Comparison of ENCODE assay signal across 22 cellular contexts in genomic region chr11:125088576-125089455, GRCh38.
"Had no signal": no experiment of that assay in that cellular context is flagged by ENCODE, and none has a peak within 500 bp of the region (broad histone marks: within the 10 kb centered on the region; RNA-seq: fewer than 3 reads in every experiment).

No MANE protein-coding gene starts in this region.

- H3K4me1 ChIP-seq: parathyroid adenoma, transverse colon had no signal

- H3K27me3 ChIP-seq: ascending aorta, gastrocnemius medialis, transverse colon had no signal

- H3K27me3 Mint-ChIP-seq: activated naive CD8-positive, alpha-beta T cell treated with anti-CD3 and anti-CD28 coated beads, Interleukin-2, amount 50 U/mL, for 24 hours had no signal

- H3K4me3 Mint-ChIP-seq: activated CD8-positive, alpha-beta T cell treated with anti-CD3 and anti-CD28 coated beads, Interleukin-2, amount 10 ng/mL, durations not matched to agents 7 days and 5 days; activated naive CD8-positive, alpha-beta T cell treated with anti-CD3 and anti-CD28 coated beads, Interleukin-2, amount 50 U/mL, for 24 hours; activated T-helper 1 cell treated with anti-CD3 and anti-CD28 coated beads, Interleukin-12 subunit alpha, Interleukin-12 subunit beta, Interleukin-2, Interleukin-4 antibody, amounts not matched to agents 30 ng/mL and 10 ng/mL and 1 ng/mL, durations not matched to agents 14 hours and 24 hours and 36 hours; nephron progenitor cell; WTC11 had no signal

- H3K36me3 Mint-ChIP-seq: WTC11 had no signal

- H3K4me3 ChIP-seq: ascending aorta, gastrocnemius medialis, left ventricle myocardium inferior, smooth muscle cell, transverse colon had no signal

- ATAC-seq: activated CD8-positive, alpha-beta T cell treated with anti-CD3 and anti-CD28 coated beads, Interleukin-2, amount 10 ng/mL, durations not matched to agents 7 days and 5 days; activated naive CD8-positive, alpha-beta T cell treated with anti-CD3 and anti-CD28 coated beads, Interleukin-2, amount 50 U/mL, for 24 hours; gastrocnemius medialis; WTC11 had no signal

- DNase-seq: activated CD4-positive, alpha-beta T cell treated with anti-CD3 and anti-CD28 coated beads for 48 hours; activated CD8-positive, alpha-beta T cell treated with anti-CD3 and anti-CD28 coated beads, Interleukin-2, amount 10 ng/mL, durations not matched to agents 7 days and 5 days; activated naive CD4-positive, alpha-beta T cell; activated naive CD8-positive, alpha-beta T cell treated with anti-CD3 and anti-CD28 coated beads, Interleukin-2, amount 50 U/mL, for 24 hours; cortex of kidney; effector CD8-positive, alpha-beta T cell; gastrocnemius medialis; left ventricle myocardium inferior; mesenchymal stem cell; nephron progenitor cell; retina; stimulated activated naive CD4-positive, alpha-beta T cell; substantia nigra; T1000; transverse colon had no signal

- H3K36me3 ChIP-seq: ascending aorta, gastrocnemius medialis, left ventricle myocardium inferior, transverse colon had no signal

- H3K9me3 ChIP-seq: ascending aorta, gastrocnemius medialis, left ventricle myocardium inferior, transverse colon had no signal

- H2AFZ ChIP-seq: parathyroid adenoma had no signal

- H3K9ac ChIP-seq: parathyroid adenoma had no signal

- H3K4me1 Mint-ChIP-seq: activated naive CD8-positive, alpha-beta T cell treated with anti-CD3 and anti-CD28 coated beads, Interleukin-2, amount 50 U/mL, for 24 hours had no signal

- H3K79me2 ChIP-seq: parathyroid adenoma had no signal

- H3K27ac ChIP-seq: ascending aorta, epithelial cell of prostate, gastrocnemius medialis, left ventricle myocardium inferior, parathyroid adenoma, transverse colon had no signal

- H3K9me3 Mint-ChIP-seq: activated naive CD8-positive, alpha-beta T cell treated with anti-CD3 and anti-CD28 coated beads, Interleukin-2, amount 50 U/mL, for 24 hours; activated T-helper 1 cell treated with anti-CD3 and anti-CD28 coated beads, Interleukin-12 subunit alpha, Interleukin-12 subunit beta, Interleukin-2, Interleukin-4 antibody, amounts not matched to agents 30 ng/mL and 10 ng/mL and 1 ng/mL, durations not matched to agents 14 hours and 24 hours and 36 hours; nephron progenitor cell; WTC11 had no signal

- FAIRE-seq: keratinocyte had no signal

- H3K4me2 ChIP-seq: smooth muscle cell had no signal

- H3K27ac Mint-ChIP-seq: activated CD8-positive, alpha-beta T cell treated with anti-CD3 and anti-CD28 coated beads, Interleukin-2, amount 10 ng/mL, durations not matched to agents 7 days and 5 days; activated naive CD8-positive, alpha-beta T cell treated with anti-CD3 and anti-CD28 coated beads, Interleukin-2, amount 50 U/mL, for 24 hours; activated T-helper 1 cell treated with anti-CD3 and anti-CD28 coated beads, Interleukin-12 subunit alpha, Interleukin-12 subunit beta, Interleukin-2, Interleukin-4 antibody, amounts not matched to agents 30 ng/mL and 10 ng/mL and 1 ng/mL, durations not matched to agents 14 hours and 24 hours and 36 hours; nephron progenitor cell; WTC11 had no signal
